In the genomic region with DNA sequence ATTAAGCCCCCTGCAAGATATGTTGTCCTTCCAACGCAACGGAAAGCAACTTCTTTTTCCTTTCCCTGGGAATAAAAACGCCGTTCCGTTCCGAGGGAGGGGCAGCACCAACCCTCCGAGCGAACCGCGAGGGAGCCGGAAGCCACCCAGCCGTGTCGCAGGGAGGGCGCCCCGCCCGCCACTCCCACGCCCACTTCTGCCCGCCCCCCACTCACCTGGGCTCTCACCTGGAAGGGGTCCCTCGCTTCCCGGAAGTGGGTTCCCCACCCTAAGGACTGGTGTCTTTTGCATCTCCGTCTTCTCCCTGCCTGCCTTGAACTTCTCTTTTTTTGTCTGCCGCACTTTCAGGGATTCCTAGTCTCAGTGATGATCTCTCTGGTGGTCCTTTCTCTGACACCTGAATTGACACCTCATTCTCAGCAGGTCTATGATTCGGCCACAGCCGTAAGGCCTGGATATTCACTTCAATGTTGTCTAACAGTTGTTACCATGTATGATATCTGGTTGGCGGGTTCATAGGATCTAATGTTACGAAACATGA, we compare ENCODE assay signal across 8 cellular contexts. TPM values are rescaled to one million over a fixed set of nuclear protein-coding genes. Genes with fewer than 3 reads are reported as not detected.
DNase-seq lines count a peak whose midpoint lies in the region; FAIRE-seq and TF ChIP-seq lines count a peak whose summit lies in the region.

No MANE protein-coding gene starts in this region.

- peak overlapping the region; percentile 30 to 72 for H3K9ac ChIP-seq in mucosa of rectum (ENCODE audit: low read depth in 1 of 2, low read length in 2 of 2)

- H3K4me1 ChIP-seq in mucosa of rectum (ENCODE audit: control insufficient read depth in 2 of 2, insufficient read depth in 2 of 2, low read length in 2 of 2) = peaks cover 0 to 3% of the 10 kb centered on the region in 2 donors

- TF ChIP-seq CTCF in HL-60 (IDR thresholded peaks at IDR 0.05; ENCODE audit: insufficient read depth, low read length) (no peak), WI38 (IDR thresholded peaks at IDR 0.05; ENCODE audit: low read depth, low read length) (no peak), dorsolateral prefrontal cortex (IDR thresholded peaks at IDR 0.05 in 54 of 56, conservative IDR thresholded peaks at IDR 0.05 in 2 of 56; ENCODE audit: low read depth in 1 of 56, partially characterized antibody in 56 of 56) (peak in 3 of 56 donors; percentile 3 to 8 (median 5))

- H3K4me3 ChIP-seq in HL-60 (replicated peaks; ENCODE audit: insufficient read depth, low read length) (peak overlapping the region; percentile 81), WI38 (ENCODE audit: low read depth, low read length) (peak overlapping the region; percentile 73), dorsolateral prefrontal cortex (peak overlapping the region; percentile 41 to 88 (median 72)), mucosa of rectum (ENCODE audit: low read length in 2 of 2) (peak overlapping the region; percentile 65 to 91)

- H3K36me3 ChIP-seq in mucosa of rectum (ENCODE audit: control insufficient read depth in 2 of 2, insufficient read depth in 2 of 2, low read length in 2 of 2) = no peaks in the 10 kb centered on the region

- DNase-seq in stimulated activated CD4-positive, alpha-beta T cell treated with anti-CD3 and anti-CD28 coated beads, Interleukin-12 subunit alpha, Interleukin-12 subunit beta, amount 100 ng/mL, for 24 hours (ENCODE audit: low read depth in 2 of 2) = peak; percentile 14
- no peak for DNase-seq in stimulated activated CD4-positive, alpha-beta T cell treated with anti-CD3 and anti-CD28 coated beads, Interleukin-2, amount 100 ng/mL, for 48 hours
- no peak for DNase-seq in HL-60 (ENCODE audit: low read depth in 1 of 2, low spot score in 1 of 2)
- peak in 2 of 10 donors; percentile 28 to 38 for DNase-seq in dorsolateral prefrontal cortex
- DNase-seq in stimulated activated naive CD4-positive, alpha-beta T cell (lab: John Stamatoyannopoulos, UW) = peak in 5 of 6 experiments; percentile 44 to 84 (median 59)
- no peak for DNase-seq in HTR-8/SVneo (ENCODE audit: insufficient read length, low spot score)

- H3K27me3 ChIP-seq in HL-60 (ENCODE audit: insufficient read depth, poor library complexity, severe bottlenecking) (no peaks in the 10 kb centered on the region), dorsolateral prefrontal cortex (no peaks in the 10 kb centered on the region), mucosa of rectum (ENCODE audit: control insufficient read depth in 2 of 2, insufficient read depth in 2 of 2, low read length in 2 of 2) (no peaks in the 10 kb centered on the region)

- H3K27ac ChIP-seq in HL-60 (replicated peaks) (peak overlapping the region; percentile 31), dorsolateral prefrontal cortex (peak overlapping the region; percentile 68 to 97 (median 93)), mucosa of rectum (ENCODE audit: low read depth in 2 of 2, low read length in 2 of 2) (peak overlapping the region; percentile 29 to 80)

- no peaks in the 10 kb centered on the region for H3K9me3 ChIP-seq in mucosa of rectum (ENCODE audit: control insufficient read depth in 2 of 2, low read length in 2 of 2)

- no peak for FAIRE-seq in HTR-8/SVneo (lab: Jason Lieb, UNC)

- intact Hi-C loops in dorsolateral prefrontal cortex (cut with DNase I) = loop anchor here (2.0 to 5.0 kb wide), 3 partner anchors 46 to 146 kb away; a partner anchor contains a TSS

RNA-seq across cellular contexts. Expression of a gene that starts 25.3 kb away (rescaled TPM):
- total RNA-seq in dorsolateral prefrontal cortex = 10 to 100 TPM in 39 of 120 experiments, 1 to 10 TPM in 81; 2.9 to 45.9 (median 8.2) TPM

Comparison
In these comparisons a context has a peak if more than half of its experiments do, and no peak if none do; other contexts are left out.
1. DNase-seq: peak in stimulated activated CD4-positive, alpha-beta T cell treated with anti-CD3 and anti-CD28 coated beads, Interleukin-12 subunit alpha, Interleukin-12 subunit beta, amount 100 ng/mL, for 24 hours (2 of 2) and stimulated activated naive CD4-positive, alpha-beta T cell (5 of 6); none in stimulated activated CD4-positive, alpha-beta T cell treated with anti-CD3 and anti-CD28 coated beads, Interleukin-2, amount 100 ng/mL, for 48 hours (0 of 2), HL-60 (0 of 2) and HTR-8/SVneo (single experiment).
2. H3K27ac ChIP-seq: peak in every context shown above with its lines; median percentile 93 in dorsolateral prefrontal cortex; 54 in mucosa of rectum; 31 in HL-60.
3. Peak in every context shown above with its lines, with median percentiles within 50 percentile points of each other: H3K4me3 ChIP-seq.